Comparison of ENCODE assay signal across 8 cellular contexts in the genomic region with DNA sequence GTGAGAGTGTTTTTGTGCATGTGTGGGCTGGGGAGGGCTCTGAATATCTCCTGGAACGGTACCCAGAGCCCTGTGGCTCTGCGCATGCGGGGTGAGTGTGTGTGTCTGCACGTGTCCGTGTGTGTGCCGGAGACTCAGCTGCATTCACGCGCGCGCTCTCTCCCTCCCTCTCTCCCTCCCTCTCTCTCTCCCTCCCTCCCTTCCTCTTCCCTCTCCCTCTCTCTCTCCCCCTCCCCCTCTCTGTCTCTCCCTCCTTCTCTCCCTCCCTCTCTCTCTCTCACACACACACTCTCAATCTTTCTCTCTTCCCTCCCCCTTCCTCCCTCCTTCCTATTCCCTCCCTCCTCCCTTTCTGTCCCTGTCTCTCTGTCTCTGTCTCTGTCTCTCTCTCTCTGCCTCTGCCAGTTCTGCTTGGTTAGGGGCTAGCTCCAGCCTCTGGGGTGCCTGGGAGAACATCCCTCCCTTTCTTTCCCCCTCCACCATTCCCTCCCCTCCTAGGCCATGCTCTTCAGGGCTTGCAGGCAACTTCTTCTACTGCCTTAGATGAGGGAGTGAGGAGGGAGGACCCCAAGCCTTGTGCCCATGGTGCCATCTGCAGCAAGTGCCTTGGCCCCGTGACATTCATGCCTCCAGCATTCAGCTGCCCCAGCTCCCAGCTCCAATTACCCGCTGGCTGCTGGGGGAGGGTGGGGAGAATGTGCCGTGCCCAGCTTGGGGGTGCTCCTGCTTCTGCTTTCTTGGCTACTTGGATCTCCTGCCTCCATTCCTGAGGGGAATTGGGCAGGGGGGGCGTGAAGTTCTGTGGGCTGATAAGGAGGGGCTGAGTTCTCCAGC. TPM values are rescaled to one million over a fixed set of nuclear protein-coding genes. Genes with fewer than 3 reads are reported as not detected.
DNase-seq lines count a peak whose midpoint lies in the region; ATAC-seq, FAIRE-seq and TF ChIP-seq lines count a peak whose summit lies in the region.

No MANE protein-coding gene starts in this region.

- FAIRE-seq in bronchial epithelial cell (lab: Jason Lieb, UNC) = no peak

- ATAC-seq in activated B cell treated with CpG ODN at 0.5 μM for 24 hours (ENCODE audit: low read depth) (peak; percentile 74), GM21526 (IDR thresholded peaks at IDR 0.05; ENCODE audit: low FRiP score, unreplicated experiment) (no peak), HG02840 (IDR thresholded peaks at IDR 0.05; ENCODE audit: low FRiP score, unreplicated experiment) (no peak)

- no peaks in the 10 kb centered on the region for H3K36me3 ChIP-seq in bronchial epithelial cell (ENCODE audit: control insufficient read depth, insufficient read depth, low read length)

- DNase-seq in GF-D8 (lab: John Stamatoyannopoulos, UW) = peak; percentile 67
- peak; percentile 54 for DNase-seq in NCI-H2081 treated with DMSO at 0.1 percent for 48 hours (lab: John Stamatoyannopoulos, UW)
- peak; percentile 59 for DNase-seq in activated B cell treated with CpG ODN at 0.5 μM for 24 hours
- peak; percentile 26 for DNase-seq in bronchial epithelial cell (ENCODE audit: low read depth)
- DNase-seq in kidney tubule cell (ENCODE audit: low spot score) = peak; percentile 56
- peak; percentile 75 to 81 for DNase-seq in stimulated activated CD4-positive, alpha-beta T cell treated with anti-CD3 and anti-CD28 coated beads, Interleukin-15, amount 100 ng/mL, for 48 hours (ENCODE audit: low read depth in 2 of 2)

- H3K27me3 ChIP-seq in bronchial epithelial cell (ENCODE audit: control insufficient read depth, insufficient read depth, low read length) = peaks cover 2% of the 10 kb centered on the region

- TF ChIP-seq CTCF in activated B cell treated with CpG ODN at 0.5 μM for 24 hours (IDR thresholded peaks at IDR 0.05) = no peak
- no peak for TF ChIP-seq CTCF in bronchial epithelial cell (IDR thresholded peaks at IDR 0.05; ENCODE audit: insufficient read depth, low read length, severe bottlenecking)

- H3K27me3 Mint-ChIP-seq in activated B cell treated with CpG ODN at 0.5 μM for 24 hours = no peaks in the 10 kb centered on the region

- no peaks in the 10 kb centered on the region for H3K9me3 Mint-ChIP-seq in activated B cell treated with CpG ODN at 0.5 μM for 24 hours

- peak overlapping the region; percentile 86 for H3K4me3 Mint-ChIP-seq in activated B cell treated with CpG ODN at 0.5 μM for 24 hours

- no peaks in the 10 kb centered on the region for H3K36me3 Mint-ChIP-seq in activated B cell treated with CpG ODN at 0.5 μM for 24 hours (ENCODE audit: low read depth)

- H3K27ac Mint-ChIP-seq in activated B cell treated with CpG ODN at 0.5 μM for 24 hours = peak overlapping the region; percentile 77

- intact Hi-C loops in activated B cell treated with CpG ODN at 0.5 μM for 24 hours (cut with micrococcal nuclease) = no loop called here

- POLR2A ChIA-PET in activated B cell treated with CpG ODN at 0.5 μM for 24 hours (lab: Charles Lee) = interaction anchor here (0.6 to 2.0 kb wide), 5 partner anchors 15 to 42 kb away, joined by 3 to 10 read pairs (median 4); partner anchors contain the start of genes MED24 and NR1D1

- H3K4me1 Mint-ChIP-seq in activated B cell treated with CpG ODN at 0.5 μM for 24 hours = peaks cover 65% of the 10 kb centered on the region

- peak overlapping the region; percentile 1 for H3K4me3 ChIP-seq in bronchial epithelial cell (ENCODE audit: low read depth, low read length)

- CTCF ChIA-PET in activated B cell treated with CpG ODN at 0.5 μM for 24 hours (lab: Charles Lee) = interaction anchor here (0.5 to 2.6 kb wide), 4 partner anchors 17 to 44 kb away, joined by 3 to 11 read pairs (median 3); no protein-coding TSS in a partner anchor

RNA-seq across cellular contexts. Expression of gene THRA, which starts 6.4 kb away (rescaled TPM):
- 5.4 and 5.9 TPM in 2 replicates for total RNA-seq in activated B cell treated with CpG ODN at 0.5 μM for 24 hours
- 4.2 and 5.8 TPM in 2 replicates for total RNA-seq in bronchial epithelial cell

RNA-seq across cellular contexts. Expression of gene MED24, which starts 14.9 kb away (rescaled TPM):
- total RNA-seq in activated B cell treated with CpG ODN at 0.5 μM for 24 hours = 110 and 127 TPM in 2 replicates
- 23.0 and 25.0 TPM in 2 replicates for total RNA-seq in bronchial epithelial cell

RNA-seq across cellular contexts. Expression of gene NR1D1, which starts 31.3 kb away (rescaled TPM):
- total RNA-seq in activated B cell treated with CpG ODN at 0.5 μM for 24 hours = 5.5 and 6.1 TPM in 2 replicates
- total RNA-seq in bronchial epithelial cell = 0.51 and 0.79 TPM in 2 replicates

RNA-seq across cellular contexts. Expression of gene MSL1, which starts 52.6 kb away (rescaled TPM):
- total RNA-seq in activated B cell treated with CpG ODN at 0.5 μM for 24 hours (84.5 and 101 TPM in 2 replicates), bronchial epithelial cell (27.1 and 32.5 TPM in 2 replicates)

RNA-seq across cellular contexts. Expression of gene CSF3, which starts 53.9 kb away (rescaled TPM):
- total RNA-seq in activated B cell treated with CpG ODN at 0.5 μM for 24 hours = not detected in 2 replicates
- under 0.01 TPM in 1 of 2 replicates, not detected in the other for total RNA-seq in bronchial epithelial cell

Comparison
In these comparisons a context has a peak if more than half of its experiments do, and no peak if none do; other contexts are left out.
1. DNase-seq: peak in every context shown above with its lines; median percentile 78 in stimulated activated CD4-positive, alpha-beta T cell treated with anti-CD3 and anti-CD28 coated beads, Interleukin-15, amount 100 ng/mL, for 48 hours; 67 in GF-D8; 59 in activated B cell treated with CpG ODN at 0.5 μM for 24 hours; 56 in kidney tubule cell; 54 in NCI-H2081 treated with DMSO at 0.1 percent for 48 hours; 26 in bronchial epithelial cell.